In the genomic region with DNA sequence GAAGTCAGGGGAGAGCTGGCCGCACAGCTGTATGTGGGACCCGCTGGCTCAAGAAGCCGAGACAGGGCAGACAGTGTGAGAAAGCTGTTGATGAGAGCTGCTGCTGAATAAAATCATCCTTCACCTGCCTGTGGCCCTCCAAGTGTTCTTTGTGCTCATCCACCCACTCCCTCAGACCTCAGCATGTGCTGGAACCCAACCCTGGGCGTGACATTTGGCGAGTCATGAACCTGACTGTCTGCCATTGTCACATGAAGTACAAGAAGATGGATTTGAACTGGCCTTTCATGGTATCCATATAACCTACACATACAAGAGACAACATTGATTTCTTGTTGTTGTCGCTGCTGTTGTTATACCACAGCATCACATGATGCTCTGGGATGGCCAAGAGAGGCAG, we compare ENCODE assay signal across 24 cellular contexts.
"Had no signal": no experiment of that assay in that cellular context is flagged by ENCODE, and none has a peak within 500 bp of the region (broad histone marks: within the 10 kb centered on the region; RNA-seq: fewer than 3 reads in every experiment).

No MANE protein-coding gene starts in this region.

- H3K4me2 ChIP-seq: neural progenitor cell had no signal

- H3K9me3 ChIP-seq: esophagus squamous epithelium, prostate gland, testis, tibial artery had no signal

- FAIRE-seq: colon, endothelial cell of umbilical vein, frontal cortex, keratinocyte had no signal

- H3K9ac ChIP-seq: neural progenitor cell had no signal

- H3K36me3 ChIP-seq: esophagus squamous epithelium, neural progenitor cell, prostate gland, right atrium auricular region, spleen, tibial artery had no signal

- H3K27me3 ChIP-seq: dorsolateral prefrontal cortex, esophagus squamous epithelium, neural progenitor cell, right atrium auricular region, spleen, testis, tibial artery had no signal

- DNase-seq: cerebellar nuclear complex; dorsolateral prefrontal cortex; effector CD4-positive, alpha-beta T cell; esophagus squamous epithelium; head of caudate nucleus; mucosa of descending colon; naive thymus-derived CD4-positive, alpha-beta T cell; spleen; stimulated activated CD4-positive, alpha-beta T cell treated with anti-CD3 and anti-CD28 coated beads, Interleukin-4, amount 100 ng/mL, for 4 hours; stimulated activated naive CD8-positive, alpha-beta T cell treated with anti-CD3 and anti-CD28 coated beads, Interleukin-15, Interleukin-2, amounts not matched to agents 100 U/mL and 50 U/mL, for 24 hours; substantia nigra; testis; tibial artery had no signal

- H2AFZ ChIP-seq: neural progenitor cell had no signal

- ATAC-seq: left lobe of liver; mucosa of descending colon; naive thymus-derived CD4-positive, alpha-beta T cell; stimulated activated memory B cell treated with anti-CD40 and anti-IgM and Interleukin-4, amounts not matched to agents 10 μg/mL and 1 μg/mL and 100 μg/mL, for 72 hours; stimulated activated naive CD8-positive, alpha-beta T cell treated with anti-CD3 and anti-CD28 coated beads, Interleukin-15, Interleukin-2, amounts not matched to agents 100 U/mL and 50 U/mL, for 24 hours had no signal

- H3K4me3 ChIP-seq: dorsolateral prefrontal cortex, esophagus squamous epithelium, lung, mucosa of descending colon, neural progenitor cell, prostate gland, right atrium auricular region, skin epidermis, spleen, testis, tibial artery had no signal

- H3K27ac ChIP-seq: dorsolateral prefrontal cortex, esophagus squamous epithelium, neural progenitor cell, prostate gland, right atrium auricular region, spleen, testis, tibial artery had no signal

- H3K4me1 ChIP-seq: esophagus squamous epithelium, neural progenitor cell, prostate gland, spleen, testis had no signal
